In the genomic region with DNA sequence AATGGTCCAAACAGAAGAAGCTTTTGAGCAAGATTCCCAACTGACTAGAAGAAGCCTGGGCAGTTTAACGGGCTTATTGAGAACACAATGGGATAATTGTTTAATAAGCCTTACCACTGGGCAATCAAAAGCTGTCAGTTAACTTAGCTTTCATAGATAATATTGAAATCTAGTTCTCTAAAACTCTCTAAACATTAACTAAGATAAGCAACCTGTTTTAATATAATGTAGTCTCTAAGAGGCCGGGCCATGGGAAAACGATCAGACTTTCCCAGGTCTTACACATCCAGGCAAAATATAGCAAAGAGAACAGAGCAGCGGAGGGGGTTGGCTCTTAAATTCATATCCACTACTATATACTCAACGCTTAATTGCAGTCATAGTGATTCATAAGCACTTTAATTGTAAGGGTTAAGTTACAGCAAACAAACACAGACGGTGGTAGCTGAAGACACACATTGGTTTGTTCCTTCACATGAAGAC, we compare ENCODE assay signal across 10 cellular contexts.
A peak's percentile ranks its signal among the peaks of the same experiment; 100 is the strongest.
DNase-seq lines count a peak whose midpoint lies in the region; TF ChIP-seq lines count a peak whose summit lies in the region.
"Had no signal": no experiment of that assay in that cellular context is flagged by ENCODE, and none has a peak within 500 bp of the region (broad histone marks: within the 10 kb centered on the region; RNA-seq: fewer than 3 reads in every experiment).

No MANE protein-coding gene starts in this region.

- H3K36me3 ChIP-seq in prostate gland (no peaks in the 10 kb centered on the region), brain microvascular endothelial cell (replicated peaks) (no peaks in the 10 kb centered on the region)
- H3K36me3 ChIP-seq: heart right ventricle had no signal

- in situ Hi-C loops in brain microvascular endothelial cell (cut with HindIII; ENCODE audit: low pct_ligation_motif_present, low sequenced_read_pairs) = no loop called here

- DNase-seq in NCI-H1048 (lab: John Stamatoyannopoulos, UW) = peak; percentile 44
- DNase-seq in NCI-H446 (lab: John Stamatoyannopoulos, UW) = peak; percentile 51 to 64
- peak; percentile 62 for DNase-seq in epithelial cell of esophagus (ENCODE audit: low read depth)
- DNase-seq in prostate gland (ENCODE audit: low spot score) = peak; percentile 19
- no peak for DNase-seq in head of caudate nucleus
- DNase-seq in brain microvascular endothelial cell = no peak
- no peak for DNase-seq in cerebellar nuclear complex (lab: John Stamatoyannopoulos, UW)
- no peak for DNase-seq in NOMO-1 treated with dmso at 0.1 percent for 144 hours (lab: John Stamatoyannopoulos, UW; ENCODE audit: unreplicated experiment)
- DNase-seq: aorta had no signal

- TF ChIP-seq CTCF in epithelial cell of esophagus (IDR thresholded peaks at IDR 0.05; ENCODE audit: insufficient read depth, low read depth, low read length, missing control alignments) (no peak), prostate gland (IDR thresholded peaks at IDR 0.05) (no peak), brain microvascular endothelial cell (IDR thresholded peaks at IDR 0.05; ENCODE audit: low read depth, low read length, missing control alignments) (no peak)

- H3K27ac ChIP-seq in prostate gland = no peak overlapping the region
- H3K27ac ChIP-seq in brain microvascular endothelial cell = no peak overlapping the region
- H3K27ac ChIP-seq: heart right ventricle had no signal

- H3K27me3 ChIP-seq in prostate gland (replicated peaks; ENCODE audit: insufficient read depth) = no peaks in the 10 kb centered on the region
- H3K27me3 ChIP-seq in brain microvascular endothelial cell (replicated peaks) = no peaks in the 10 kb centered on the region
- H3K27me3 ChIP-seq: heart right ventricle had no signal

- 31% methylated on average over 6 of the region's 6 CpGs for WGBS in prostate gland

- peak overlapping the region; percentile 22 for H3K4me3 ChIP-seq in epithelial cell of esophagus (ENCODE audit: low read length)
- H3K4me3 ChIP-seq in prostate gland = no peak overlapping the region
- no peak overlapping the region for H3K4me3 ChIP-seq in brain microvascular endothelial cell (ENCODE audit: low read depth, low read length)
- H3K4me3 ChIP-seq: heart right ventricle had no signal

- no peaks in the 10 kb centered on the region for H3K9me3 ChIP-seq in prostate gland
- H3K9me3 ChIP-seq: heart right ventricle had no signal

- H3K4me1 ChIP-seq in prostate gland (replicated peaks) = no peaks in the 10 kb centered on the region
- H3K4me1 ChIP-seq: heart right ventricle had no signal

- no peak for TF ChIP-seq POLR2A in prostate gland (IDR thresholded peaks at IDR 0.05)

- intact Hi-C loops in prostate gland (cut with DNase I) (no loop called here), head of caudate nucleus (cut with DNase I) (no loop called here)

Comparison
In these comparisons a context has a peak if more than half of its experiments do, and no peak if none do; other contexts are left out.
1. DNase-seq: peak in NCI-H1048 (single experiment), NCI-H446 (2 of 2), epithelial cell of esophagus (single experiment) and prostate gland (single experiment); none in head of caudate nucleus (0 of 42), brain microvascular endothelial cell (single experiment), cerebellar nuclear complex (0 of 2) and NOMO-1 treated with dmso at 0.1 percent for 144 hours (single experiment).